9 cellular contexts compared by ENCODE assay signal in the genomic region with DNA sequence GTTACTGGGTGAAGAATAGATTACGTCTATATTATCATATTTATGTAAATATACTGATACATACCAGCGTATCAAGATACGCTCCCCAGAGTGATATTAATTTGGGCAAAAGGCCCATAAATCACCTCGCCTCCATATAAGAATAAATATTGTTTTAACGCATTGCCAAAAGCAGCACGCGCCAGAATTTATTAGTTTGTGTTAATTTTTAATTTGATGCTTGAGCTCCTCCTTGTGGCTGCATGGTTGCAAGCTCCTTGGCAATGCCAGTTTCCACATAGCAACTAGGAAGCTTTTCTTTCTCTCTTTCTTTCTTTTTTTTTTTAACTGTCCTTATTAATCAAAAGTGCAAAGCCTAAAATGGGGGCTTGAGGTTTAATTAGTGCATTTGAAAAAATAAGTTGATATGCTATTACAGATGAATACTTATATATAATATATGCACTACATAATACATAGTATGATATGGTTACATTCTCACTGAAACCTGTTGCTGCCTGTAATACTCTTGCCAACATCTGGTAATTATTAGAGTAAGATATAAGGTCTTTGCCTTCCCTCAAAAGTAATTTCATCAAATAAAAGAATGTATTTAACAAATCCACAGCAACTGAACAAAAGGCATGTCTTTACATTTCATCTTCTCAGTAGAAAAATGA.
DNase-seq lines count a peak whose midpoint lies in the region; ATAC-seq, FAIRE-seq and TF ChIP-seq lines count a peak whose summit lies in the region.
"Had no signal": no experiment of that assay in that cellular context is flagged by ENCODE, and none has a peak within 500 bp of the region (broad histone marks: within the 10 kb centered on the region; RNA-seq: fewer than 3 reads in every experiment).

No MANE protein-coding gene starts in this region.

- H3K36me3 ChIP-seq in astrocyte (ENCODE audit: insufficient read depth, low read length), result no peaks in the 10 kb centered on the region
- H3K36me3 ChIP-seq in suprapubic skin, result no peaks in the 10 kb centered on the region
- H3K36me3 ChIP-seq: BLaER1 had no signal

- no peak overlapping the region for H3K9ac ChIP-seq in astrocyte (ENCODE audit: low read length)
- H3K9ac ChIP-seq: BLaER1 had no signal

- H3K36me3 Mint-ChIP-seq in astrocyte (ENCODE audit: low read depth, unreplicated experiment), result no peaks in the 10 kb centered on the region

- peaks cover 7% of the 10 kb centered on the region for H3K4me1 Mint-ChIP-seq in astrocyte (ENCODE audit: low read depth, unreplicated experiment)

- H3K27ac ChIP-seq in astrocyte (ENCODE audit: low read depth, low read length) (no peak overlapping the region), suprapubic skin (no peak overlapping the region)
- H3K27ac ChIP-seq: BLaER1 had no signal

- 10% methylated on average over 7 of the region's 7 CpGs for WGBS in suprapubic skin

- H3K4me2 ChIP-seq in astrocyte (ENCODE audit: low read length), result no peak overlapping the region
- H3K4me2 ChIP-seq: BLaER1 had no signal

- H3K4me3 ChIP-seq in astrocyte (ENCODE audit: insufficient read depth, low read depth, low read length) (no peak overlapping the region), suprapubic skin (no peak overlapping the region)
- H3K4me3 ChIP-seq: BLaER1 had no signal

- peak; percentile 32 to 74 (median 38) for DNase-seq in NCI-H1417 (lab: John Stamatoyannopoulos, UW)
- DNase-seq in NCI-H1417 treated with DMSO at 0.1 percent for 48 hours (lab: John Stamatoyannopoulos, UW), result no peak
- DNase-seq in NCI-H1092 treated with DMSO at 0.1 percent for 48 hours (lab: John Stamatoyannopoulos, UW), result peak; percentile 39
- DNase-seq in astrocyte (ENCODE audit: low read depth), result peak; percentile 3
- peak; percentile 22 for DNase-seq in iPS-NIHi11 (ENCODE audit: low spot score)
- no peak for DNase-seq in suprapubic skin (ENCODE audit: low spot score in 2 of 2)
- no peak for DNase-seq in NCI-H1436 (lab: John Stamatoyannopoulos, UW)

- no peak overlapping the region for H2AFZ ChIP-seq in astrocyte (ENCODE audit: low read depth, low read length)

- H3K4me1 ChIP-seq in astrocyte (ENCODE audit: insufficient read depth, low read length), result no peaks in the 10 kb centered on the region
- no peaks in the 10 kb centered on the region for H3K4me1 ChIP-seq in suprapubic skin
- H3K4me1 ChIP-seq: BLaER1 had no signal

- FAIRE-seq in astrocyte (lab: Jason Lieb, UNC), result no peak

- no peak for TF ChIP-seq EP300 in suprapubic skin (IDR thresholded peaks at IDR 0.05)

- ATAC-seq in GM21529 (IDR thresholded peaks at IDR 0.05; ENCODE audit: unreplicated experiment), result peak; percentile 30

- H4K20me1 ChIP-seq in astrocyte (ENCODE audit: insufficient read depth, low read length), result no peaks in the 10 kb centered on the region
- H4K20me1 ChIP-seq: BLaER1 had no signal

- H3K4me3 Mint-ChIP-seq in astrocyte (ENCODE audit: unreplicated experiment), result no peak overlapping the region

- H3K9me3 Mint-ChIP-seq in astrocyte (ENCODE audit: unreplicated experiment), result no peaks in the 10 kb centered on the region

- no peak overlapping the region for H3K27ac Mint-ChIP-seq in astrocyte (ENCODE audit: unreplicated experiment)

- peaks cover 7% of the 10 kb centered on the region for H3K27me3 ChIP-seq in astrocyte (ENCODE audit: insufficient read depth, low read length)
- H3K27me3 ChIP-seq in suprapubic skin, result peaks cover 2% of the 10 kb centered on the region
- H3K27me3 ChIP-seq: BLaER1 had no signal

- no peaks in the 10 kb centered on the region for H3K9me3 ChIP-seq in astrocyte (ENCODE audit: insufficient read depth, low read depth, low read length)
- no peaks in the 10 kb centered on the region for H3K9me3 ChIP-seq in suprapubic skin
- H3K9me3 ChIP-seq: BLaER1 had no signal

- TF ChIP-seq POLR2A in suprapubic skin (IDR thresholded peaks at IDR 0.05), result no peak

- peak; percentile 85 for TF ChIP-seq CTCF in astrocyte (IDR thresholded peaks at IDR 0.05; ENCODE audit: insufficient read depth, low read depth, low read length)
- peak; percentile 20 to 67 for TF ChIP-seq CTCF in suprapubic skin (IDR thresholded peaks at IDR 0.05)

- no peaks in the 10 kb centered on the region for H3K79me2 ChIP-seq in astrocyte (ENCODE audit: insufficient read depth, low read length)

- no peaks in the 10 kb centered on the region for H3K27me3 Mint-ChIP-seq in astrocyte (ENCODE audit: low read depth, unreplicated experiment)

Comparison
In these comparisons a context has a peak if more than half of its experiments do, and no peak if none do; other contexts are left out.
1. DNase-seq: peak in NCI-H1417 (3 of 3), NCI-H1092 treated with DMSO at 0.1 percent for 48 hours (single experiment), astrocyte (single experiment) and iPS-NIHi11 (single experiment); none in NCI-H1417 treated with DMSO at 0.1 percent for 48 hours (single experiment), suprapubic skin (0 of 2) and NCI-H1436 (single experiment).